In the genomic region with DNA sequence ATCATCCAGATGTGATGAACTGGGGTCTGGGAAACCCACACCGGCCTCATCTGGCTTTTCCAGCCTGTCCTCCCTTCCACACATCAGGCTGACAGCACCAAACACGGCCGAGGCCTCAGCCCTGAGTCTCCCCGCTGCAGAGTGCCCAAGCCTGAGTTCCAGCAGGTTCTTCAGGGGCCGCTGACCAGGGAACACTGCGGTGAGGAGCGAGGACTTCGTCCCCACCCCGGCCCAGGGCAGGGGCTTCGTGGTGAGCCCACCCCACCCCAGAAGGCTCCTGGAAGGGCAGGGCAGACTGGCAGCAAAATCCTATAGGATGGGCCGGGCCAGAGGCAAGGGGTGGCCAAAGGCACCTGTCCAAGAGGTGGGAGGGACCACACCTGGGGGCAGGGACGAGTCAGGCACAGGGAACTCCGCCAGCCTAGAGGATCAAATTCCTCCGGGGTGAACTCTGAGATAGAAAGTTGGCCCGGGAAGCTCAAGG, we compare ENCODE assay signal across 14 cellular contexts. TPM values are rescaled to one million over a fixed set of nuclear protein-coding genes. Genes with fewer than 3 reads are reported as not detected.
DNase-seq lines count a peak whose midpoint lies in the region; ATAC-seq and TF ChIP-seq lines count a peak whose summit lies in the region.
"Had no signal": no experiment of that assay in that cellular context is flagged by ENCODE, and none has a peak within 500 bp of the region (broad histone marks: within the 10 kb centered on the region; RNA-seq: fewer than 3 reads in every experiment).

A gene (plus strand): TSS at position 454 of the 484 bp plus-strand sequence. CDS start 179 bp downstream, outside the sequence.

- H3K9ac ChIP-seq in HUES64 (ENCODE audit: low read depth, low read length) (no peak within 1 kb of the TSS), endodermal cell (ENCODE audit: extremely low read depth, low read length, poor library complexity, severe bottlenecking) (no peak within 1 kb of the TSS)

- no peaks in the 10 kb centered on the region for H3K36me3 ChIP-seq in HUES64 (ENCODE audit: insufficient read depth, low read length)
- no peaks in the 10 kb centered on the region for H3K36me3 ChIP-seq in endodermal cell (ENCODE audit: control insufficient read depth, insufficient read depth, low read length)
- H3K36me3 ChIP-seq in naive thymus-derived CD4-positive, alpha-beta T cell (ENCODE audit: control insufficient read depth in 2 of 3, insufficient read depth in 3 of 3, low read length in 3 of 3): no peaks in the 10 kb centered on the region
- H3K36me3 ChIP-seq: WERI-Rb-1 had no signal

- peak; percentile 86 for DNase-seq in endodermal cell
- DNase-seq in naive thymus-derived CD4-positive, alpha-beta T cell: no peak
- DNase-seq in DMS153 (lab: John Stamatoyannopoulos, UW): no peak
- no peak for DNase-seq in HPDE6-E6E7 (ENCODE audit: extremely low spot score)
- no peak for DNase-seq in GM03348 (ENCODE audit: low spot score)
- DNase-seq: kidney, NCI-H1092 treated with DMSO at 0.1 percent for 48 hours, NCI-H526 treated with DMSO at 0.1 percent for 48 hours, nucleus accumbens, WERI-Rb-1 had no signal

- no peak for TF ChIP-seq CTCF in C4-2B (conservative IDR thresholded peaks at IDR 0.05)
- TF ChIP-seq CTCF in endodermal cell (conservative IDR thresholded peaks at IDR 0.05): no peak

- H3K4me1 Mint-ChIP-seq in endodermal cell: peaks cover 9% of the 10 kb centered on the region
- peaks cover 10 to 20% (median 15%) of the 10 kb centered on the region in 7 donors for H3K4me1 Mint-ChIP-seq in naive thymus-derived CD4-positive, alpha-beta T cell

- H3K27ac Mint-ChIP-seq in endodermal cell: no peak within 1 kb of the TSS
- peak within 1 kb of the TSS in 6 of 9 donors; percentile 59 to 87 (median 82) for H3K27ac Mint-ChIP-seq in naive thymus-derived CD4-positive, alpha-beta T cell

- H3K27ac ChIP-seq in C4-2B (peak within 1 kb of the TSS; percentile 36), HUES64 (ENCODE audit: low read depth, low read length) (no peak within 1 kb of the TSS), endodermal cell (ENCODE audit: low read depth, low read length) (no peak within 1 kb of the TSS)
- H3K27ac ChIP-seq in naive thymus-derived CD4-positive, alpha-beta T cell (ENCODE audit: low read depth, low read length): no peak within 1 kb of the TSS
- H3K27ac ChIP-seq: WERI-Rb-1 had no signal

- POLR2A ChIA-PET in naive thymus-derived CD4-positive, alpha-beta T cell (lab: Charles Lee): interaction anchor here (0.6 kb wide), 1 partner anchor 537 kb away, joined by 3 read pairs; no protein-coding TSS in a partner anchor

- peak within 1 kb of the TSS; percentile 40 for H3K4me3 ChIP-seq in HUES64 (ENCODE audit: low read length)
- H3K4me3 ChIP-seq in endodermal cell (ENCODE audit: low read length): no peak within 1 kb of the TSS
- no peak within 1 kb of the TSS for H3K4me3 ChIP-seq in naive thymus-derived CD4-positive, alpha-beta T cell (ENCODE audit: low read length)

- ATAC-seq in naive thymus-derived CD4-positive, alpha-beta T cell: no peak
- no peak for ATAC-seq in GM21360 (IDR thresholded peaks at IDR 0.05; ENCODE audit: unreplicated experiment)

- H3K4me3 Mint-ChIP-seq in endodermal cell: peak within 1 kb of the TSS; percentile 47
- H3K4me3 Mint-ChIP-seq in naive thymus-derived CD4-positive, alpha-beta T cell: peak within 1 kb of the TSS in 5 of 10 donors; percentile 16 to 63 (median 32)

- no peaks in the 10 kb centered on the region for H3K9me3 ChIP-seq in HUES64 (ENCODE audit: insufficient read depth, low read depth, low read length)
- H3K9me3 ChIP-seq in endodermal cell (ENCODE audit: control insufficient read depth, low read length): no peaks in the 10 kb centered on the region
- no peaks in the 10 kb centered on the region for H3K9me3 ChIP-seq in naive thymus-derived CD4-positive, alpha-beta T cell (ENCODE audit: control insufficient read depth in 2 of 3, low read length in 3 of 3)

- H3K27me3 Mint-ChIP-seq in endodermal cell (ENCODE audit: insufficient read depth): peaks cover 6% of the 10 kb centered on the region
- H3K27me3 Mint-ChIP-seq in naive thymus-derived CD4-positive, alpha-beta T cell: no peaks in the 10 kb centered on the region

- CTCF ChIA-PET in naive thymus-derived CD4-positive, alpha-beta T cell (lab: Charles Lee): interaction anchor here (1.0 kb wide), 1 partner anchor 143 kb away, joined by 5 read pairs; no protein-coding TSS in a partner anchor

- intact Hi-C loops in naive thymus-derived CD4-positive, alpha-beta T cell (cut with micrococcal nuclease): loop anchor here in 1 of 2 donors (5.0 kb wide), 1 partner anchor 101 kb away; a partner anchor contains a TSS

- no peaks in the 10 kb centered on the region; the same call in 1 of the 2 replicates for H3K27me3 ChIP-seq in HUES64 (ENCODE audit: insufficient read depth, low read length)
- no peaks in the 10 kb centered on the region for H3K27me3 ChIP-seq in endodermal cell (ENCODE audit: control insufficient read depth, insufficient read depth, low read length, poor library complexity, severe bottlenecking)
- no peaks in the 10 kb centered on the region for H3K27me3 ChIP-seq in naive thymus-derived CD4-positive, alpha-beta T cell (ENCODE audit: control insufficient read depth in 2 of 2, insufficient read depth in 2 of 2, low read length in 2 of 2)

- H3K4me1 ChIP-seq in HUES64 (ENCODE audit: insufficient read depth, low read length) (peaks cover 5% of the 10 kb centered on the region; the same call in 1 of the 2 replicates), endodermal cell (ENCODE audit: control insufficient read depth, insufficient read depth, low read length) (peaks cover 6% of the 10 kb centered on the region)
- peaks cover 6 to 7% of the 10 kb centered on the region in 2 donors for H3K4me1 ChIP-seq in naive thymus-derived CD4-positive, alpha-beta T cell (ENCODE audit: control insufficient read depth in 2 of 2, insufficient read depth in 2 of 2, low read length in 2 of 2)

- 61% methylated on average over 15 of the region's 15 CpGs for WGBS in HUES64
- 78 to 91% methylated on average over 9 to 15 of the region's 15 CpGs for WGBS in endodermal cell (ENCODE audit: insufficient coverage in 1 of 2, insufficient read length in 1 of 2), 2 experiments

- H3K36me3 Mint-ChIP-seq in endodermal cell (ENCODE audit: low read depth): no peaks in the 10 kb centered on the region
- H3K36me3 Mint-ChIP-seq in naive thymus-derived CD4-positive, alpha-beta T cell: no peaks in the 10 kb centered on the region

- H3K9me3 Mint-ChIP-seq in endodermal cell: no peaks in the 10 kb centered on the region
- peaks cover 0 to 2% (median 0%) of the 10 kb centered on the region in 11 donors for H3K9me3 Mint-ChIP-seq in naive thymus-derived CD4-positive, alpha-beta T cell

RNA-seq across cellular contexts. Expression of the gene that starts here (rescaled TPM):
- polyA plus RNA-seq in HUES64 (2013, experiment 1 of 2): 2.3 TPM
- polyA plus RNA-seq in HUES64 (2013, experiment 2 of 2): 1.5 TPM
- 1 to 10 TPM; 1.9 to 2.0 TPM for total RNA-seq in endodermal cell
- 1.4 TPM for polyA plus RNA-seq in endodermal cell (2013, experiment 1 of 2)
- polyA plus RNA-seq in endodermal cell (2013, experiment 2 of 2): not detected
- total RNA-seq in naive thymus-derived CD4-positive, alpha-beta T cell: not detected
- polyA plus RNA-seq in naive thymus-derived CD4-positive, alpha-beta T cell: 1 to 10 TPM in 1 of 2 donors, under 1 TPM in 1; 0.39 to 1.4 TPM
- polyA plus RNA-seq: BJ had no signal
